Comparison of ENCODE assay signal across 1 cellular context in the genomic region with DNA sequence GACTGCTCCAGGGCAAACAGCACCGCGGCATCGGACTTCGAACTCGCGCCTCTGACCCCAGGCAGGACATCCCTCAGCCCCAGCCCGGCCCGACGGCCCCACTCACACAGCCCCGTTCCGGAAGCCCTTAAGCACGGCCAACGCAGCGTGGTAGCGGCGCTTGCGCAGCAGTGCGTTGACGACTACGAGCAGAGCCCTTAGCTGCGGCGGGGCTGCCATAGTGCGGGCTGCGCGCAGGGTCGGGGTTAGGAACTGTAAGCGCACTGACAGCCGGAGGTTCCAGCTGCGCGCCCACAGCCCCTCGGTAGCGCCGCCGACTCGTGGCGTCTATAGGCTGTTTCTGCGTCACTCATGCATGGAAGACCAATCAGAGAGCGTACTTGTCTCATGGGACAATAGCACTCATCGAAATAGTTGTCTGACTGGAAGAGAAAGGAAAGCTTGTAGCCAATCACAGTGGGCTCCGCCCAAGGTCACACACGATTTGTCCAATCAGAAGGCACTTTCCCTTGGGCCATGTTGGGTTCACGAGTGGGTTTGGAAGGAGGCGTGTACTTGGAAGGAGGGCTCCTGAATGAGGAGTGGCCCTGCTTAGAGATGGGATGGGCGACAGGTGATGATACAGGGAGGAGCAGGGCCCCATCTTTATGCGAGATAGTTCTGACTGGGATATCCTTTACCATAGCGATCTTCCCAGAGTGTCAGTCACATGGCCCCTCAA.
TF ChIP-seq lines count a peak whose summit lies in the region.

A gene with protein sequence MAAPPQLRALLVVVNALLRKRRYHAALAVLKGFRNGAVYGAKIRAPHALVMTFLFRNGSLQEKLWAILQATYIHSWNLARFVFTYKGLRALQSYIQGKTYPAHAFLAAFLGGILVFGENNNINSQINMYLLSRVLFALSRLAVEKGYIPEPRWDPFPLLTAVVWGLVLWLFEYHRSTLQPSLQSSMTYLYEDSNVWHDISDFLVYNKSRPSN (minus strand): TSS at position 322 of the 721 bp plus-strand sequence. CDS start 103 bp downstream, at position 219.

TF ChIP-seq in K562, 482 proteins besides CTCF, POLR2A, EP300 and RAD21 (continued from another document and continues in another):
- TF ChIP-seq MED1 (CRISPR knock-in tag; IDR thresholded peaks at IDR 0.05; ENCODE audit: borderline replicate concordance) = 0 out of 2 replicates have a peak, but pooled peaks have one; percentile 46
- TF ChIP-seq, protein P1, sequence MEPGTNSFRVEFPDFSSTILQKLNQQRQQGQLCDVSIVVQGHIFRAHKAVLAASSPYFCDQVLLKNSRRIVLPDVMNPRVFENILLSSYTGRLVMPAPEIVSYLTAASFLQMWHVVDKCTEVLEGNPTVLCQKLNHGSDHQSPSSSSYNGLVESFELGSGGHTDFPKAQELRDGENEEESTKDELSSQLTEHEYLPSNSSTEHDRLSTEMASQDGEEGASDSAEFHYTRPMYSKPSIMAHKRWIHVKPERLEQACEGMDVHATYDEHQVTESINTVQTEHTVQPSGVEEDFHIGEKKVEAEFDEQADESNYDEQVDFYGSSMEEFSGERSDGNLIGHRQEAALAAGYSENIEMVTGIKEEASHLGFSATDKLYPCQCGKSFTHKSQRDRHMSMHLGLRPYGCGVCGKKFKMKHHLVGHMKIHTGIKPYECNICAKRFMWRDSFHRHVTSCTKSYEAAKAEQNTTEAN (CRISPR knock-in tag; IDR thresholded peaks at IDR 0.05) = no peak
- no peak for TF ChIP-seq PTBP1 (IDR thresholded peaks at IDR 0.05; ENCODE audit: low read depth, low read length)
- no peak for TF ChIP-seq ZNF584 (CRISPR knock-in tag; IDR thresholded peaks at IDR 0.05; ENCODE audit: low read depth)
- TF ChIP-seq, protein P2, sequence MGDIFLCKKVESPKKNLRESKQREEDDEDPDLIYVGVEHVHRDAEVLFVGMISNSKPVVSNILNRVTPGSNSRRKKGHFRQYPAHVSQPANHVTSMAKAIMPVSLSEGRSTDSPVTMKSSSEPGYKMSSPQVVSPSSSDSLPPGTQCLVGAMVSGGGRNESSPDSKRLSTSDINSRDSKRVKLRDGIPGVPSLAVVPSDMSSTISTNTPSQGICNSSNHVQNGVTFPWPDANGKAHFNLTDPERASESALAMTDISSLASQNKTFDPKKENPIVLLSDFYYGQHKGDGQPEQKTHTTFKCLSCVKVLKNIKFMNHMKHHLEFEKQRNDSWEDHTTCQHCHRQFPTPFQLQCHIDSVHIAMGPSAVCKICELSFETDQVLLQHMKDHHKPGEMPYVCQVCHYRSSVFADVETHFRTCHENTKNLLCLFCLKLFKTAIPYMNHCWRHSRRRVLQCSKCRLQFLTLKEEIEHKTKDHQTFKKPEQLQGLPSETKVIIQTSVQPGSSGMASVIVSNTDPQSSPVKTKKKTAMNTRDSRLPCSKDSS (IDR thresholded peaks at IDR 0.05; ENCODE audit: low read depth, partially characterized antibody) = no peak
- TF ChIP-seq CBFA2T3 (IDR thresholded peaks at IDR 0.05) = no peak
- TF ChIP-seq CTBP1 (IDR thresholded peaks at IDR 0.05; ENCODE audit: borderline replicate concordance) = peak; percentile 41; the same call in 1 of the 2 replicates
- TF ChIP-seq, protein P3, sequence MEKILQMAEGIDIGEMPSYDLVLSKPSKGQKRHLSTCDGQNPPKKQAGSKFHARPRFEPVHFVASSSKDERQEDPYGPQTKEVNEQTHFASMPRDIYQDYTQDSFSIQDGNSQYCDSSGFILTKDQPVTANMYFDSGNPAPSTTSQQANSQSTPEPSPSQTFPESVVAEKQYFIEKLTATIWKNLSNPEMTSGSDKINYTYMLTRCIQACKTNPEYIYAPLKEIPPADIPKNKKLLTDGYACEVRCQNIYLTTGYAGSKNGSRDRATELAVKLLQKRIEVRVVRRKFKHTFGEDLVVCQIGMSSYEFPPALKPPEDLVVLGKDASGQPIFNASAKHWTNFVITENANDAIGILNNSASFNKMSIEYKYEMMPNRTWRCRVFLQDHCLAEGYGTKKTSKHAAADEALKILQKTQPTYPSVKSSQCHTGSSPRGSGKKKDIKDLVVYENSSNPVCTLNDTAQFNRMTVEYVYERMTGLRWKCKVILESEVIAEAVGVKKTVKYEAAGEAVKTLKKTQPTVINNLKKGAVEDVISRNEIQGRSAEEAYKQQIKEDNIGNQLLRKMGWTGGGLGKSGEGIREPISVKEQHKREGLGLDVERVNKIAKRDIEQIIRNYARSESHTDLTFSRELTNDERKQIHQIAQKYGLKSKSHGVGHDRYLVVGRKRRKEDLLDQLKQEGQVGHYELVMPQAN (IDR thresholded peaks at IDR 0.05; ENCODE audit: borderline replicate concordance) = peak; percentile 87
- TF ChIP-seq, protein P4, sequence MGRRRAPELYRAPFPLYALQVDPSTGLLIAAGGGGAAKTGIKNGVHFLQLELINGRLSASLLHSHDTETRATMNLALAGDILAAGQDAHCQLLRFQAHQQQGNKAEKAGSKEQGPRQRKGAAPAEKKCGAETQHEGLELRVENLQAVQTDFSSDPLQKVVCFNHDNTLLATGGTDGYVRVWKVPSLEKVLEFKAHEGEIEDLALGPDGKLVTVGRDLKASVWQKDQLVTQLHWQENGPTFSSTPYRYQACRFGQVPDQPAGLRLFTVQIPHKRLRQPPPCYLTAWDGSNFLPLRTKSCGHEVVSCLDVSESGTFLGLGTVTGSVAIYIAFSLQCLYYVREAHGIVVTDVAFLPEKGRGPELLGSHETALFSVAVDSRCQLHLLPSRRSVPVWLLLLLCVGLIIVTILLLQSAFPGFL (CRISPR knock-in tag; IDR thresholded peaks at IDR 0.05) = no peak
- TF ChIP-seq, protein P5, sequence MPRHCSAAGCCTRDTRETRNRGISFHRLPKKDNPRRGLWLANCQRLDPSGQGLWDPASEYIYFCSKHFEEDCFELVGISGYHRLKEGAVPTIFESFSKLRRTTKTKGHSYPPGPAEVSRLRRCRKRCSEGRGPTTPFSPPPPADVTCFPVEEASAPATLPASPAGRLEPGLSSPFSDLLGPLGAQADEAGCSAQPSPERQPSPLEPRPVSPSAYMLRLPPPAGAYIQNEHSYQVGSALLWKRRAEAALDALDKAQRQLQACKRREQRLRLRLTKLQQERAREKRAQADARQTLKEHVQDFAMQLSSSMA (CRISPR knock-in tag; IDR thresholded peaks at IDR 0.05) = no peak
- no peak; a peak in 1 of 4 replicates for TF ChIP-seq KDM4B (IDR thresholded peaks at IDR 0.05; ENCODE audit: borderline replicate concordance in 2 of 2, low read depth in 1 of 2)
- TF ChIP-seq, protein P6, sequence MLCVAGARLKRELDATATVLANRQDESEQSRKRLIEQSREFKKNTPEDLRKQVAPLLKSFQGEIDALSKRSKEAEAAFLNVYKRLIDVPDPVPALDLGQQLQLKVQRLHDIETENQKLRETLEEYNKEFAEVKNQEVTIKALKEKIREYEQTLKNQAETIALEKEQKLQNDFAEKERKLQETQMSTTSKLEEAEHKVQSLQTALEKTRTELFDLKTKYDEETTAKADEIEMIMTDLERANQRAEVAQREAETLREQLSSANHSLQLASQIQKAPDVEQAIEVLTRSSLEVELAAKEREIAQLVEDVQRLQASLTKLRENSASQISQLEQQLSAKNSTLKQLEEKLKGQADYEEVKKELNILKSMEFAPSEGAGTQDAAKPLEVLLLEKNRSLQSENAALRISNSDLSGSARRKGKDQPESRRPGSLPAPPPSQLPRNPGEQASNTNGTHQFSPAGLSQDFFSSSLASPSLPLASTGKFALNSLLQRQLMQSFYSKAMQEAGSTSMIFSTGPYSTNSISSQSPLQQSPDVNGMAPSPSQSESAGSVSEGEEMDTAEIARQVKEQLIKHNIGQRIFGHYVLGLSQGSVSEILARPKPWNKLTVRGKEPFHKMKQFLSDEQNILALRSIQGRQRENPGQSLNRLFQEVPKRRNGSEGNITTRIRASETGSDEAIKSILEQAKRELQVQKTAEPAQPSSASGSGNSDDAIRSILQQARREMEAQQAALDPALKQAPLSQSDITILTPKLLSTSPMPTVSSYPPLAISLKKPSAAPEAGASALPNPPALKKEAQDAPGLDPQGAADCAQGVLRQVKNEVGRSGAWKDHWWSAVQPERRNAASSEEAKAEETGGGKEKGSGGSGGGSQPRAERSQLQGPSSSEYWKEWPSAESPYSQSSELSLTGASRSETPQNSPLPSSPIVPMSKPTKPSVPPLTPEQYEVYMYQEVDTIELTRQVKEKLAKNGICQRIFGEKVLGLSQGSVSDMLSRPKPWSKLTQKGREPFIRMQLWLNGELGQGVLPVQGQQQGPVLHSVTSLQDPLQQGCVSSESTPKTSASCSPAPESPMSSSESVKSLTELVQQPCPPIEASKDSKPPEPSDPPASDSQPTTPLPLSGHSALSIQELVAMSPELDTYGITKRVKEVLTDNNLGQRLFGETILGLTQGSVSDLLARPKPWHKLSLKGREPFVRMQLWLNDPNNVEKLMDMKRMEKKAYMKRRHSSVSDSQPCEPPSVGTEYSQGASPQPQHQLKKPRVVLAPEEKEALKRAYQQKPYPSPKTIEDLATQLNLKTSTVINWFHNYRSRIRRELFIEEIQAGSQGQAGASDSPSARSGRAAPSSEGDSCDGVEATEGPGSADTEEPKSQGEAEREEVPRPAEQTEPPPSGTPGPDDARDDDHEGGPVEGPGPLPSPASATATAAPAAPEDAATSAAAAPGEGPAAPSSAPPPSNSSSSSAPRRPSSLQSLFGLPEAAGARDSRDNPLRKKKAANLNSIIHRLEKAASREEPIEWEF (CRISPR knock-in tag; IDR thresholded peaks at IDR 0.05) = no peak
- TF ChIP-seq, protein P7, sequence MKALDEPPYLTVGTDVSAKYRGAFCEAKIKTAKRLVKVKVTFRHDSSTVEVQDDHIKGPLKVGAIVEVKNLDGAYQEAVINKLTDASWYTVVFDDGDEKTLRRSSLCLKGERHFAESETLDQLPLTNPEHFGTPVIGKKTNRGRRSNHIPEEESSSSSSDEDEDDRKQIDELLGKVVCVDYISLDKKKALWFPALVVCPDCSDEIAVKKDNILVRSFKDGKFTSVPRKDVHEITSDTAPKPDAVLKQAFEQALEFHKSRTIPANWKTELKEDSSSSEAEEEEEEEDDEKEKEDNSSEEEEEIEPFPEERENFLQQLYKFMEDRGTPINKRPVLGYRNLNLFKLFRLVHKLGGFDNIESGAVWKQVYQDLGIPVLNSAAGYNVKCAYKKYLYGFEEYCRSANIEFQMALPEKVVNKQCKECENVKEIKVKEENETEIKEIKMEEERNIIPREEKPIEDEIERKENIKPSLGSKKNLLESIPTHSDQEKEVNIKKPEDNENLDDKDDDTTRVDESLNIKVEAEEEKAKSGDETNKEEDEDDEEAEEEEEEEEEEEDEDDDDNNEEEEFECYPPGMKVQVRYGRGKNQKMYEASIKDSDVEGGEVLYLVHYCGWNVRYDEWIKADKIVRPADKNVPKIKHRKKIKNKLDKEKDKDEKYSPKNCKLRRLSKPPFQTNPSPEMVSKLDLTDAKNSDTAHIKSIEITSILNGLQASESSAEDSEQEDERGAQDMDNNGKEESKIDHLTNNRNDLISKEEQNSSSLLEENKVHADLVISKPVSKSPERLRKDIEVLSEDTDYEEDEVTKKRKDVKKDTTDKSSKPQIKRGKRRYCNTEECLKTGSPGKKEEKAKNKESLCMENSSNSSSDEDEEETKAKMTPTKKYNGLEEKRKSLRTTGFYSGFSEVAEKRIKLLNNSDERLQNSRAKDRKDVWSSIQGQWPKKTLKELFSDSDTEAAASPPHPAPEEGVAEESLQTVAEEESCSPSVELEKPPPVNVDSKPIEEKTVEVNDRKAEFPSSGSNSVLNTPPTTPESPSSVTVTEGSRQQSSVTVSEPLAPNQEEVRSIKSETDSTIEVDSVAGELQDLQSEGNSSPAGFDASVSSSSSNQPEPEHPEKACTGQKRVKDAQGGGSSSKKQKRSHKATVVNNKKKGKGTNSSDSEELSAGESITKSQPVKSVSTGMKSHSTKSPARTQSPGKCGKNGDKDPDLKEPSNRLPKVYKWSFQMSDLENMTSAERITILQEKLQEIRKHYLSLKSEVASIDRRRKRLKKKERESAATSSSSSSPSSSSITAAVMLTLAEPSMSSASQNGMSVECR (CRISPR knock-in tag; IDR thresholded peaks at IDR 0.05) = peak; percentile 97
- peak in 1 of 2 experiments; percentile 8; a peak in 1 of 4 replicates for TF ChIP-seq TRIM24 (IDR thresholded peaks at IDR 0.05)
- TF ChIP-seq NFE2L1 (tag; IDR thresholded peaks at IDR 0.05; ENCODE audit: borderline replicate concordance, low read depth) = no peak
- peak; percentile 98 for TF ChIP-seq NEUROD1 (IDR thresholded peaks at IDR 0.05; ENCODE audit: borderline replicate concordance, low read depth, low read length, partially characterized antibody)
- peak in 1 of 2 experiments; percentile 94; a peak in 2 of 4 replicates for TF ChIP-seq SIN3A (IDR thresholded peaks at IDR 0.05; ENCODE audit: borderline replicate concordance in 2 of 2, control insufficient read depth in 1 of 2, low read depth in 2 of 2, low read length in 2 of 2)
- TF ChIP-seq HNRNPUL1 (IDR thresholded peaks at IDR 0.05; ENCODE audit: low read length) = no peak
- TF ChIP-seq MTA2 (IDR thresholded peaks at IDR 0.05; ENCODE audit: low read depth) = peak; percentile 59; the same call in 1 of the 2 replicates
- no peak for TF ChIP-seq HIVEP1 (CRISPR knock-in tag; IDR thresholded peaks at IDR 0.05)
- TF ChIP-seq, protein P8, sequence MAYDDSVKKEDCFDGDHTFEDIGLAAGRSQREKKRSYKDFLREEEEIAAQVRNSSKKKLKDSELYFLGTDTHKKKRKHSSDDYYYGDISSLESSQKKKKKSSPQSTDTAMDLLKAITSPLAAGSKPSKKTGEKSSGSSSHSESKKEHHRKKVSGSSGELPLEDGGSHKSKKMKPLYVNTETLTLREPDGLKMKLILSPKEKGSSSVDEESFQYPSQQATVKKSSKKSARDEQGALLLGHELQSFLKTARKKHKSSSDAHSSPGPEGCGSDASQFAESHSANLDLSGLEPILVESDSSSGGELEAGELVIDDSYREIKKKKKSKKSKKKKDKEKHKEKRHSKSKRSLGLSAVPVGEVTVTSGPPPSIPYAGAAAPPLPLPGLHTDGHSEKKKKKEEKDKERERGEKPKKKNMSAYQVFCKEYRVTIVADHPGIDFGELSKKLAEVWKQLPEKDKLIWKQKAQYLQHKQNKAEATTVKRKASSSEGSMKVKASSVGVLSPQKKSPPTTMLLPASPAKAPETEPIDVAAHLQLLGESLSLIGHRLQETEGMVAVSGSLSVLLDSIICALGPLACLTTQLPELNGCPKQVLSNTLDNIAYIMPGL (CRISPR knock-in tag; IDR thresholded peaks at IDR 0.05) = no peak
- no peak for TF ChIP-seq NR4A1 (CRISPR knock-in tag; IDR thresholded peaks at IDR 0.05)
- peak; percentile 60; the same call in 1 of the 2 replicates for TF ChIP-seq NR4A1 (tag; IDR thresholded peaks at IDR 0.05)
- TF ChIP-seq, protein P9, sequence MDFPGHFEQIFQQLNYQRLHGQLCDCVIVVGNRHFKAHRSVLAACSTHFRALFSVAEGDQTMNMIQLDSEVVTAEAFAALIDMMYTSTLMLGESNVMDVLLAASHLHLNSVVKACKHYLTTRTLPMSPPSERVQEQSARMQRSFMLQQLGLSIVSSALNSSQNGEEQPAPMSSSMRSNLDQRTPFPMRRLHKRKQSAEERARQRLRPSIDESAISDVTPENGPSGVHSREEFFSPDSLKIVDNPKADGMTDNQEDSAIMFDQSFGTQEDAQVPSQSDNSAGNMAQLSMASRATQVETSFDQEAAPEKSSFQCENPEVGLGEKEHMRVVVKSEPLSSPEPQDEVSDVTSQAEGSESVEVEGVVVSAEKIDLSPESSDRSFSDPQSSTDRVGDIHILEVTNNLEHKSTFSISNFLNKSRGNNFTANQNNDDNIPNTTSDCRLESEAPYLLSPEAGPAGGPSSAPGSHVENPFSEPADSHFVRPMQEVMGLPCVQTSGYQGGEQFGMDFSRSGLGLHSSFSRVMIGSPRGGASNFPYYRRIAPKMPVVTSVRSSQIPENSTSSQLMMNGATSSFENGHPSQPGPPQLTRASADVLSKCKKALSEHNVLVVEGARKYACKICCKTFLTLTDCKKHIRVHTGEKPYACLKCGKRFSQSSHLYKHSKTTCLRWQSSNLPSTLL (IDR thresholded peaks at IDR 0.05) = no peak
- TF ChIP-seq, protein P10, sequence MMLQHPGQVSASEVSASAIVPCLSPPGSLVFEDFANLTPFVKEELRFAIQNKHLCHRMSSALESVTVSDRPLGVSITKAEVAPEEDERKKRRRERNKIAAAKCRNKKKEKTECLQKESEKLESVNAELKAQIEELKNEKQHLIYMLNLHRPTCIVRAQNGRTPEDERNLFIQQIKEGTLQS (IDR thresholded peaks at IDR 0.05) = no peak
- TF ChIP-seq, protein P10 (CRISPR knock-in tag; conservative IDR thresholded peaks at IDR 0.05) = no peak
- no peak for TF ChIP-seq SNRNP70 (optimal IDR thresholded peaks at IDR 0.05; ENCODE audit: low read depth, low read length)
